ENCODE assay signal across 19 cellular contexts in the genomic region with DNA sequence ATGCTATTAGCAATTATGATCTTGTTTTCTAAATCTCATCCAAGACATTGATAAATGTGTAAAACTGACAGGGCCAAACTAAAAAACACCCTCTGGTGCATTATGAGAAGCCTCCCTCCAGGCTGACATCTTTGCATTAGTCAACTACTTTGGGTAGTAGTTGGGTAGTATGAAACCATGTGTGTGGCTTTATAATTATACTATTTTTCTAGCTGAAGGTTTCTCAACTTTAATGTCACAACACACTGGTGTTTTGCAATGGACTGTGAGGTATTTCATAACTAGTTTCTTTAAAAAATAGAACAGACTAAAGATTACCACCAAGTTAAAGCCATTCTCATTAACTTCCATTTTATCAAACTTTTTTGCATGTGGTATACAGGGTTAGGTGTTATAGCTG.
A peak's percentile ranks its signal among the peaks of the same experiment; 100 is the strongest.
DNase-seq lines count a peak whose midpoint lies in the region; ATAC-seq and TF ChIP-seq lines count a peak whose summit lies in the region.
"Had no signal": no experiment of that assay in that cellular context is flagged by ENCODE, and none has a peak within 500 bp of the region (broad histone marks: within the 10 kb centered on the region; RNA-seq: fewer than 3 reads in every experiment).

No MANE protein-coding gene starts in this region.

- no peaks in the 10 kb centered on the region for H3K27me3 ChIP-seq in right cardiac atrium (ENCODE audit: control insufficient read depth, insufficient read depth)
- no peaks in the 10 kb centered on the region for H3K27me3 ChIP-seq in upper lobe of left lung
- H3K27me3 ChIP-seq: testis had no signal

- no peak for TF ChIP-seq POLR2A in upper lobe of left lung (IDR thresholded peaks at IDR 0.05)

- no peak overlapping the region for H3K27ac ChIP-seq in right cardiac atrium (ENCODE audit: low read length)
- H3K27ac ChIP-seq in upper lobe of left lung: peak overlapping the region in 1 of 4 donors; percentile 35
- H3K27ac ChIP-seq: PC-9, testis had no signal

- intact Hi-C loops in Right ventricle myocardium superior (cut with DNase I) (no loop called here), cardiac septum (cut with DNase I) (no loop called here), right cardiac atrium (cut with DNase I) (loop anchor here in 1 of 4 donors (10.0 kb wide), 1 partner anchor 72 kb away; a partner anchor contains a TSS)

- no peak for TF ChIP-seq CTCF in upper lobe of left lung (IDR thresholded peaks at IDR 0.05)

- TF ChIP-seq EP300 in upper lobe of left lung (IDR thresholded peaks at IDR 0.05): no peak

- H3K36me3 ChIP-seq in upper lobe of left lung: no peaks in the 10 kb centered on the region

- ATAC-seq in Right ventricle myocardium superior (ENCODE audit: poor library complexity) (peak; percentile 60), right cardiac atrium (peak; percentile 39 to 54), upper lobe of left lung (ENCODE audit: low FRiP score in 2 of 2) (peak; percentile 30 to 67), HG03469 (IDR thresholded peaks at IDR 0.05; ENCODE audit: unreplicated experiment) (no peak)
- ATAC-seq: activated CD4-positive, CD25-positive, alpha-beta regulatory T cell treated with anti-CD3 and anti-CD28 coated beads, Interleukin-2, amount 50 U/mL, for 24 hours; T-cell had no signal

- H3K4me3 ChIP-seq in right cardiac atrium (ENCODE audit: low read length) (no peak overlapping the region), upper lobe of left lung (no peak overlapping the region)
- H3K4me3 ChIP-seq: PC-9, testis had no signal

- in situ Hi-C loops in ACHN (cut with HindIII; ENCODE audit: low pct_ligation_motif_present, low pct_unique_long_range_greater_than_20kb, low sequenced_read_pairs): no loop called here

- H3K9me3 ChIP-seq in right cardiac atrium (ENCODE audit: control insufficient read depth, low read length): no peaks in the 10 kb centered on the region
- no peaks in the 10 kb centered on the region for H3K9me3 ChIP-seq in upper lobe of left lung
- H3K9me3 ChIP-seq: Caco-2, testis had no signal

- H3K4me1 ChIP-seq in right cardiac atrium (ENCODE audit: control insufficient read depth, insufficient read depth, low read length) (no peaks in the 10 kb centered on the region), upper lobe of left lung (peaks cover 5 to 12% (median 7%) of the 10 kb centered on the region in 4 donors)
- H3K4me1 ChIP-seq: Caco-2, testis had no signal

- DNase-seq in Right ventricle myocardium superior (no peak), cardiac septum (ENCODE audit: low spot score) (no peak), SKM-1 (lab: John Stamatoyannopoulos, UW; ENCODE audit: unreplicated experiment) (peak; percentile 69), right cardiac atrium (no peak), upper lobe of left lung (no peak), NCI-H2196 (lab: John Stamatoyannopoulos, UW; ENCODE audit: unreplicated experiment) (no peak), ACHN (no peak)
- DNase-seq: activated CD8-positive, alpha-beta memory T cell treated with anti-CD3 and anti-CD28 coated beads, Interleukin-2, amount 50 U/mL, for 4 hours; Caco-2; central memory CD4-positive, alpha-beta T cell; GDM1; head of caudate nucleus; KG1; kidney; PC-9; T-cell; testis had no signal
